In genomic region chr17:71118039-71118438, GRCh38 we compare ENCODE assay signal across 8 cellular contexts.
DNase-seq lines count a peak whose midpoint lies in the region; ATAC-seq and TF ChIP-seq lines count a peak whose summit lies in the region.

No MANE protein-coding gene starts in this region.

- H3K4me1 ChIP-seq in smooth muscle cell (ENCODE audit: low read depth) (peaks cover 16% of the 10 kb centered on the region), Peyer's patch (no peaks in the 10 kb centered on the region)

- H3K4me3 ChIP-seq in epithelial cell of proximal tubule (ENCODE audit: low read depth, low read length): no peak overlapping the region
- H3K4me3 ChIP-seq in smooth muscle cell: no peak overlapping the region
- no peak overlapping the region for H3K4me3 ChIP-seq in Peyer's patch

- ATAC-seq in HG02840 (IDR thresholded peaks at IDR 0.05; ENCODE audit: low FRiP score, unreplicated experiment): no peak
- ATAC-seq in activated T-cell treated with anti-CD3 and anti-CD28 coated beads, Interleukin-2, amount 50 U/mL, for 72 hours (replicated peaks in 1 of 2): no peak

- no peaks in the 10 kb centered on the region for H3K4me1 Mint-ChIP-seq in activated T-cell treated with anti-CD3 and anti-CD28 coated beads, Interleukin-2, amount 50 U/mL, for 72 hours (ENCODE audit: low read depth)

- H3K4me3 Mint-ChIP-seq in activated T-cell treated with anti-CD3 and anti-CD28 coated beads, Interleukin-2, amount 50 U/mL, for 72 hours: no peak overlapping the region

- TF ChIP-seq CTCF in epithelial cell of proximal tubule (conservative IDR thresholded peaks at IDR 0.05; ENCODE audit: low read depth, low read length) (peak; percentile 69), smooth muscle cell (IDR thresholded peaks at IDR 0.05; ENCODE audit: borderline replicate concordance, insufficient read depth, poor library complexity, severe bottlenecking) (peak; percentile 50), Peyer's patch (IDR thresholded peaks at IDR 0.05) (peak in 3 of 6 experiments; percentile 53 to 61 (median 59))

- H3K9me3 ChIP-seq in smooth muscle cell (replicated peaks; ENCODE audit: low read depth) (no peaks in the 10 kb centered on the region), Peyer's patch (no peaks in the 10 kb centered on the region)

- no peak overlapping the region for H3K9ac ChIP-seq in smooth muscle cell (ENCODE audit: low read depth)

- WGBS in smooth muscle cell (ENCODE audit: low lambda C conversion rate): 75% methylated on average over 4 of the region's 4 CpGs

- H3K27me3 Mint-ChIP-seq in activated T-cell treated with anti-CD3 and anti-CD28 coated beads, Interleukin-2, amount 50 U/mL, for 72 hours (ENCODE audit: low read depth): no peaks in the 10 kb centered on the region

- DNase-seq in NCI-H1694 (lab: John Stamatoyannopoulos, UW): peak; percentile 31
- no peak for DNase-seq in NCI-H1694 treated with DMSO at 0.1 percent for 48 hours (lab: John Stamatoyannopoulos, UW)
- DNase-seq in NCI-H69 (lab: John Stamatoyannopoulos, UW): peak; percentile 83
- no peak for DNase-seq in epithelial cell of proximal tubule (ENCODE audit: low read depth)
- DNase-seq in smooth muscle cell (lab: John Stamatoyannopoulos, UW; ENCODE audit: unreplicated experiment): no peak
- DNase-seq in Peyer's patch: no peak
- DNase-seq in activated T-cell treated with anti-CD3 and anti-CD28 coated beads, Interleukin-2, amount 50 U/mL, for 72 hours: no peak

- H3F3A ChIP-seq in smooth muscle cell (ENCODE audit: low read depth): no peaks in the 10 kb centered on the region

- no peak overlapping the region for H2AFZ ChIP-seq in smooth muscle cell (ENCODE audit: low read depth)

- no peaks in the 10 kb centered on the region for H3K79me2 ChIP-seq in smooth muscle cell (ENCODE audit: low read depth)

- H3K27ac Mint-ChIP-seq in activated T-cell treated with anti-CD3 and anti-CD28 coated beads, Interleukin-2, amount 50 U/mL, for 72 hours: no peak overlapping the region

- no peak overlapping the region for H3K27ac ChIP-seq in smooth muscle cell (ENCODE audit: low read depth)
- H3K27ac ChIP-seq in Peyer's patch: no peak overlapping the region

- H3K36me3 ChIP-seq in smooth muscle cell (ENCODE audit: low read depth) (no peaks in the 10 kb centered on the region), Peyer's patch (no peaks in the 10 kb centered on the region)

- no peaks in the 10 kb centered on the region for H3K27me3 ChIP-seq in smooth muscle cell (ENCODE audit: low read depth)
- no peaks in the 10 kb centered on the region for H3K27me3 ChIP-seq in Peyer's patch

- no peak for TF ChIP-seq POLR2A in Peyer's patch (IDR thresholded peaks at IDR 0.05)

- no peaks in the 10 kb centered on the region for H3K36me3 Mint-ChIP-seq in activated T-cell treated with anti-CD3 and anti-CD28 coated beads, Interleukin-2, amount 50 U/mL, for 72 hours (ENCODE audit: insufficient read depth in 2 of 2)

- no peak overlapping the region for H3K4me2 ChIP-seq in smooth muscle cell

- H3K9me3 Mint-ChIP-seq in activated T-cell treated with anti-CD3 and anti-CD28 coated beads, Interleukin-2, amount 50 U/mL, for 72 hours: peaks cover 2 to 6% of the 10 kb centered on the region in 2 donors

- no peaks in the 10 kb centered on the region for H4K20me1 ChIP-seq in smooth muscle cell (ENCODE audit: low read depth)

Comparison
In these comparisons a context has a peak if more than half of its experiments do, and no peak if none do; other contexts are left out.
1. DNase-seq: peak in NCI-H1694 (single experiment) and NCI-H69 (single experiment); none in NCI-H1694 treated with DMSO at 0.1 percent for 48 hours (single experiment), epithelial cell of proximal tubule (single experiment), smooth muscle cell (single experiment), Peyer's patch (0 of 3) and activated T-cell treated with anti-CD3 and anti-CD28 coated beads, Interleukin-2, amount 50 U/mL, for 72 hours (0 of 2).